14 cellular contexts compared by ENCODE assay signal in the genomic region with DNA sequence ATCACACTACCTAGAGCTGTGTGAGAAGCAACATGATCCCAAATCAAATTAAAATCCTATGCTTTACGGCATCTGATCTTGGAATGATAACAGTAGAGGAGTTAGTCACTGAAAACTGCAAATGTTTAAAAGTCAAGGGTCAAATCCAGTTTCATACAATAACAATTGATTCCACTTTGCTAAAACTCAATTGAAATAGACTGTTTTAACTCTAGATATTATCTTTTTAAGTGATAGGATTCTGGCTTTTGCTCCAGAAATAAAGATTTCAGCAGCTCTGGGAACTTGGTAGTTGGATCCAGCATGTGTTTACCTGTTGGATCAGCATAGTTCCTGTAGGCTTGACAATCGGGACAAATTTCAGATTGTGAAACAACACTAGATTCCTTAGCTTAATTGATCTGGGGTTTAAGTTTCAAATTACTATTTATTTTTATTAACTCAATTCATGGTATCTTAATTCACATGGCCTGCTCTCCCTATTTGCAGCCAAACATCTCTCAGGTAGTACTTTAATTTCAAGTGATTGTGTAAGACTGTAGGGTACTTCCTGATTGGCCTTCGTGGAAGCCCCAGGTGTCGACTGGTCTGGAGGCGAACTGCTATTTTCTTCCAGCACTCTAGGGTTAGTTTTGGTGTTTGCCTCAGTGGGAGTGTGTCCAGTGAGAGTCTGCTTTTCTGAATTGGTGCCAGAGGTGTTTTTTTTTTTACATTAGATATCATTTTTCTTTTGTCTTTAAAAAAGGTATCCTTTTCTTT. TPM values are rescaled to one million over a fixed set of nuclear protein-coding genes. Genes with fewer than 3 reads are reported as not detected.
DNase-seq lines count a peak whose midpoint lies in the region; ATAC-seq and TF ChIP-seq lines count a peak whose summit lies in the region.
"Had no signal": no experiment of that assay in that cellular context is flagged by ENCODE, and none has a peak within 500 bp of the region (broad histone marks: within the 10 kb centered on the region; RNA-seq: fewer than 3 reads in every experiment).

No MANE protein-coding gene starts in this region.

- no peak overlapping the region for H3K4me3 Mint-ChIP-seq in T-cell
- H3K4me3 Mint-ChIP-seq: activated CD8-positive, alpha-beta T cell treated with anti-CD3 and anti-CD28 coated beads for 36 hours; stimulated activated effector memory CD8-positive, alpha-beta T cell treated with anti-CD3 and anti-CD28 coated beads, Interleukin-12 subunit alpha, Interleukin-12 subunit beta, amount 100 ng/mL, for 72 hours had no signal

- H3K27me3 Mint-ChIP-seq in T-cell = no peaks in the 10 kb centered on the region
- H3K27me3 Mint-ChIP-seq: activated CD8-positive, alpha-beta T cell treated with anti-CD3 and anti-CD28 coated beads for 36 hours had no signal

- H3K27ac ChIP-seq in 22Rv1 (peak overlapping the region; percentile 62), HEK293 (ENCODE audit: extremely low read depth, low read depth, low read length) (no peak overlapping the region)

- POLR2A ChIA-PET in HEK293 (lab: Yijun Ruan, JAX) = interaction anchor here (0.8 to 1.1 kb wide), 2 partner anchors 16 to 17 kb away, joined by 3 to 4 read pairs; partner anchors contain the start of gene NFKBIZ
- POLR2A ChIA-PET in T-cell (lab: Charles Lee) = interaction anchor here in 1 of 2 donors (0.5 to 1.5 kb wide), 2 partner anchors 13 to 16 kb away, joined by 3 to 5 read pairs; no protein-coding TSS in a partner anchor

- no peaks in the 10 kb centered on the region for H3K9me3 ChIP-seq in HEK293 (ENCODE audit: control insufficient read depth, insufficient read depth, low read depth, low read length)

- H3K9me3 Mint-ChIP-seq in T-cell = no peaks in the 10 kb centered on the region
- H3K9me3 Mint-ChIP-seq: activated CD8-positive, alpha-beta T cell treated with anti-CD3 and anti-CD28 coated beads for 36 hours; stimulated activated effector memory CD8-positive, alpha-beta T cell treated with anti-CD3 and anti-CD28 coated beads, Interleukin-12 subunit alpha, Interleukin-12 subunit beta, amount 100 ng/mL, for 72 hours had no signal

- DNase-seq in T-cell (no peak), iPS-NIHi7 (ENCODE audit: extremely low spot score) (peak; percentile 72), SIG-M5 (lab: John Stamatoyannopoulos, UW) (no peak), DMS 273 treated with DMSO at 0.1 percent for 48 hours (lab: John Stamatoyannopoulos, UW) (no peak)
- DNase-seq: activated CD8-positive, alpha-beta T cell treated with anti-CD3 and anti-CD28 coated beads for 36 hours; activated gamma-delta T cell treated with Interleukin-2 at 50 U/mL for 16 hours; central memory CD4-positive, alpha-beta T cell; NCI-H1436 treated with DMSO at 0.1 percent for 48 hours had no signal

- peaks cover 3% of the 10 kb centered on the region; the same call in 1 of the 2 replicates for H3K4me1 ChIP-seq in HEK293 (ENCODE audit: control insufficient read depth, insufficient read depth, low read length)

- ATAC-seq in T-cell (replicated peaks in 1 of 4) (no peak), HG02885 (IDR thresholded peaks at IDR 0.05; ENCODE audit: poor library complexity, unreplicated experiment) (no peak), HG03521 (IDR thresholded peaks at IDR 0.05; ENCODE audit: unreplicated experiment) (no peak)
- ATAC-seq: activated CD8-positive, alpha-beta T cell treated with anti-CD3 and anti-CD28 coated beads for 36 hours; esophagus mucosa; stimulated activated effector memory CD8-positive, alpha-beta T cell treated with anti-CD3 and anti-CD28 coated beads, Interleukin-12 subunit alpha, Interleukin-12 subunit beta, amount 100 ng/mL, for 72 hours had no signal

- CTCF ChIA-PET in HEK293 (lab: Yijun Ruan, JAX) (interaction anchor here (0.9 to 1.2 kb wide), 2 partner anchors 12 to 363 kb away, joined by 3 read pairs; no protein-coding TSS in a partner anchor), T-cell (lab: Charles Lee) (interaction anchor here in 1 of 2 donors (0.6 to 1.7 kb wide), 3 partner anchors 52 to 359 kb away, joined by 4 to 8 read pairs (median 5); no protein-coding TSS in a partner anchor)

- no peak for TF ChIP-seq CTCF in 22Rv1 (IDR thresholded peaks at IDR 0.05)
- no peak for TF ChIP-seq CTCF in HEK293 (tag by site-specific recombination; IDR thresholded peaks at IDR 0.05)

- H3K36me3 ChIP-seq in HEK293 (ENCODE audit: control insufficient read depth in 2 of 2, insufficient read depth in 1 of 2, low read length in 2 of 2) = peaks cover 0 to 10% of the 10 kb centered on the region in 2 experiments; a peak in 1 of 3 replicates

- H3K36me3 Mint-ChIP-seq in T-cell = peaks cover 7% of the 10 kb centered on the region

- H3K4me3 ChIP-seq in HEK293 (ENCODE audit: low read depth, low read length) = no peak overlapping the region

- H3K27ac Mint-ChIP-seq in T-cell = peak overlapping the region; percentile 16 to 18
- H3K27ac Mint-ChIP-seq: activated CD8-positive, alpha-beta T cell treated with anti-CD3 and anti-CD28 coated beads for 36 hours; stimulated activated effector memory CD8-positive, alpha-beta T cell treated with anti-CD3 and anti-CD28 coated beads, Interleukin-12 subunit alpha, Interleukin-12 subunit beta, amount 100 ng/mL, for 72 hours had no signal

- peaks cover 4 to 14% (median 8%) of the 10 kb centered on the region in 3 donors for H3K4me1 Mint-ChIP-seq in T-cell

TF ChIP-seq in HEK293, 187 proteins besides CTCF, POLR2A, EP300 and RAD21:
- TF ChIP-seq ZBTB26 (tag by site-specific recombination; optimal IDR thresholded peaks at IDR 0.05) (no peak), YY1 (tag by site-specific recombination; IDR thresholded peaks at IDR 0.05) (no peak), ZNF174 (tag by site-specific recombination; IDR thresholded peaks at IDR 0.05) (no peak), GLI2 (tag by site-specific recombination; IDR thresholded peaks at IDR 0.05; ENCODE audit: borderline replicate concordance, low read depth) (no peak), ZNF140 (tag by site-specific recombination; IDR thresholded peaks at IDR 0.05) (no peak), SCRT2 (tag by site-specific recombination; IDR thresholded peaks at IDR 0.05) (peak; percentile 39; the same call in 1 of the 2 replicates)
TF ChIP-seq in HEK293: peak in this region for 1.

RNA-seq across cellular contexts. Expression of gene NFKBIZ, which starts 16.6 kb away (rescaled TPM):
- total RNA-seq in T-cell = 100 to 1,000 TPM; 130 to 720 (median 132) TPM
